12 cellular contexts compared by ENCODE assay signal in genomic region chr12:67758119-67758873, GRCh38.
A peak's percentile ranks its signal among the peaks of the same experiment; 100 is the strongest.
DNase-seq lines count a peak whose midpoint lies in the region; ATAC-seq, FAIRE-seq and TF ChIP-seq lines count a peak whose summit lies in the region.
"Had no signal": no experiment of that assay in that cellular context is flagged by ENCODE, and none has a peak within 500 bp of the region (broad histone marks: within the 10 kb centered on the region; RNA-seq: fewer than 3 reads in every experiment).

No MANE protein-coding gene starts in this region.

- H3K9me3 Mint-ChIP-seq in activated CD4-positive, alpha-beta T cell treated with anti-CD3 and anti-CD28 coated beads for 36 hours (ENCODE audit: low read depth): peaks cover 3% of the 10 kb centered on the region
- H3K9me3 Mint-ChIP-seq: CD4-positive, CD25-positive, alpha-beta regulatory T cell had no signal

- no peak overlapping the region for H3K27ac Mint-ChIP-seq in activated CD4-positive, alpha-beta T cell treated with anti-CD3 and anti-CD28 coated beads for 36 hours
- H3K27ac Mint-ChIP-seq: activated CD8-positive, alpha-beta T cell treated with anti-CD3 and anti-CD28 coated beads, Interleukin-2, amount 10 ng/mL, durations not matched to agents 7 days and 5 days; CD4-positive, CD25-positive, alpha-beta regulatory T cell had no signal

- H3K4me3 ChIP-seq in GM12864 (ENCODE audit: low read depth, low read length): no peak overlapping the region
- H3K4me3 ChIP-seq in small intestine (ENCODE audit: low read depth in 1 of 2, low read length in 2 of 2): no peak overlapping the region

- intact Hi-C loops in activated CD4-positive, alpha-beta T cell treated with anti-CD3 and anti-CD28 coated beads for 36 hours (cut with DNase I, micrococcal nuclease): no loop called here

- FAIRE-seq in small intestine (lab: Jason Lieb, UNC): no peak

- no peak overlapping the region for H3K27ac ChIP-seq in small intestine (ENCODE audit: low read depth in 1 of 2, low read length in 1 of 2)
- H3K27ac ChIP-seq: parathyroid adenoma had no signal

- no peaks in the 10 kb centered on the region for H3K4me1 ChIP-seq in small intestine (ENCODE audit: control insufficient read depth in 2 of 2, insufficient read depth in 1 of 2, low read depth in 1 of 2, low read length in 1 of 2)
- H3K4me1 ChIP-seq: parathyroid adenoma had no signal

- POLR2A ChIA-PET in activated CD4-positive, alpha-beta T cell treated with anti-CD3 and anti-CD28 coated beads for 36 hours (lab: Charles Lee): no interaction called here

- no peaks in the 10 kb centered on the region for H3K36me3 ChIP-seq in small intestine (ENCODE audit: control insufficient read depth in 2 of 2, insufficient read depth in 2 of 2, low read length in 2 of 2)

- CTCF ChIA-PET in activated CD4-positive, alpha-beta T cell treated with anti-CD3 and anti-CD28 coated beads for 36 hours (lab: Charles Lee): interaction anchor here (1.0 kb wide), 1 partner anchor 32 kb away, joined by 3 read pairs; no protein-coding TSS in a partner anchor

- H3K4me3 Mint-ChIP-seq in activated CD4-positive, alpha-beta T cell treated with anti-CD3 and anti-CD28 coated beads for 36 hours: no peak overlapping the region
- H3K4me3 Mint-ChIP-seq: activated CD8-positive, alpha-beta T cell treated with anti-CD3 and anti-CD28 coated beads, Interleukin-2, amount 10 ng/mL, durations not matched to agents 7 days and 5 days; CD4-positive, CD25-positive, alpha-beta regulatory T cell had no signal

- ATAC-seq in GM19395 (IDR thresholded peaks at IDR 0.05; ENCODE audit: unreplicated experiment) (peak; percentile 99), HG03025 (IDR thresholded peaks at IDR 0.05; ENCODE audit: low FRiP score, unreplicated experiment) (peak; percentile 94)
- ATAC-seq in activated CD4-positive, alpha-beta T cell treated with anti-CD3 and anti-CD28 coated beads for 36 hours: no peak
- ATAC-seq: activated CD8-positive, alpha-beta T cell treated with anti-CD3 and anti-CD28 coated beads, Interleukin-2, amount 10 ng/mL, durations not matched to agents 7 days and 5 days had no signal

- WGBS in small intestine, 3 donors: 69 to 75% (median 73%) methylated on average over 6 of the region's 6 CpGs

- H3K4me1 Mint-ChIP-seq in activated CD4-positive, alpha-beta T cell treated with anti-CD3 and anti-CD28 coated beads for 36 hours: peaks cover 41% of the 10 kb centered on the region
- H3K4me1 Mint-ChIP-seq: CD4-positive, CD25-positive, alpha-beta regulatory T cell had no signal

- no peaks in the 10 kb centered on the region for H3K9me3 ChIP-seq in small intestine (ENCODE audit: control insufficient read depth, low read depth)

- H3K36me3 Mint-ChIP-seq in activated CD4-positive, alpha-beta T cell treated with anti-CD3 and anti-CD28 coated beads for 36 hours (ENCODE audit: low read depth): no peaks in the 10 kb centered on the region
- H3K36me3 Mint-ChIP-seq: CD4-positive, CD25-positive, alpha-beta regulatory T cell had no signal

- H3K27me3 ChIP-seq in small intestine (ENCODE audit: control insufficient read depth in 2 of 2, insufficient read depth in 2 of 2, low read length in 2 of 2): no peaks in the 10 kb centered on the region

- TF ChIP-seq CTCF in GM12864 (IDR thresholded peaks at IDR 0.05; ENCODE audit: low read depth, low read length, missing control alignments): no peak

- peak; percentile 64 for DNase-seq in GM12864 (ENCODE audit: low read depth)
- peak; percentile 7 for DNase-seq in NCI-H69 (lab: John Stamatoyannopoulos, UW)
- no peak for DNase-seq in islet precursor cell
- DNase-seq in small intestine: no peak
- DNase-seq in activated CD4-positive, alpha-beta T cell treated with anti-CD3 and anti-CD28 coated beads for 36 hours: no peak
- DNase-seq in T1000 (lab: John Stamatoyannopoulos, UW): no peak
- DNase-seq: activated CD8-positive, alpha-beta T cell treated with anti-CD3 and anti-CD28 coated beads, Interleukin-2, amount 10 ng/mL, durations not matched to agents 7 days and 5 days; CD4-positive, CD25-positive, alpha-beta regulatory T cell; central memory CD4-positive, alpha-beta T cell had no signal

- H3K27me3 Mint-ChIP-seq in activated CD4-positive, alpha-beta T cell treated with anti-CD3 and anti-CD28 coated beads for 36 hours: no peaks in the 10 kb centered on the region

Comparison
In these comparisons a context has a peak if more than half of its experiments do, and no peak if none do; other contexts are left out.
1. DNase-seq: peak in GM12864 (single experiment) and NCI-H69 (single experiment); none in islet precursor cell (single experiment), small intestine (single experiment), activated CD4-positive, alpha-beta T cell treated with anti-CD3 and anti-CD28 coated beads for 36 hours (single experiment) and T1000 (single experiment).